In genomic region chr20:21511850-21512633, GRCh38 we compare ENCODE assay signal across 1 cellular context.
TF ChIP-seq lines count a peak whose summit lies in the region.

No MANE protein-coding gene starts in this region.

TF ChIP-seq in A549, 52 proteins besides CTCF, POLR2A, EP300 and RAD21 (continued from another document):
- TF ChIP-seq HES2 (IDR thresholded peaks at IDR 0.05) (no peak), NPAS2 (CRISPR knock-in tag; IDR thresholded peaks at IDR 0.05; ENCODE audit: borderline replicate concordance) (no peak), POLR2AphosphoS2 (conservative IDR thresholded peaks at IDR 0.05; ENCODE audit: low read length) (no peak), ZC3H11A (IDR thresholded peaks at IDR 0.05) (no peak), HOXB5 (CRISPR knock-in tag; IDR thresholded peaks at IDR 0.05) (no peak), KDM1A (IDR thresholded peaks at IDR 0.05; ENCODE audit: low read depth) (no peak)
